In genomic region chr6:131844243-131844841, GRCh38 we compare ENCODE assay signal across 17 cellular contexts. TPM values are rescaled to one million over a fixed set of nuclear protein-coding genes. Genes with fewer than 3 reads are reported as not detected.
A peak's percentile ranks its signal among the peaks of the same experiment; 100 is the strongest.
DNase-seq lines count a peak whose midpoint lies in the region; ATAC-seq and TF ChIP-seq lines count a peak whose summit lies in the region.
"Had no signal": no experiment of that assay in that cellular context is flagged by ENCODE, and none has a peak within 500 bp of the region (broad histone marks: within the 10 kb centered on the region; RNA-seq: fewer than 3 reads in every experiment).

No MANE protein-coding gene starts in this region.

- H3K4me1 ChIP-seq in mammary epithelial cell (ENCODE audit: insufficient read depth, low read length) (no peaks in the 10 kb centered on the region), adipocyte (ENCODE audit: control insufficient read depth, insufficient read depth, low read length) (peaks cover 10% of the 10 kb centered on the region), hepatocyte (ENCODE audit: insufficient read depth) (no peaks in the 10 kb centered on the region)
- H3K4me1 ChIP-seq in CD4-positive, alpha-beta memory T cell (ENCODE audit: insufficient read depth, low read length): no peaks in the 10 kb centered on the region
- H3K4me1 ChIP-seq: colonic mucosa, transverse colon had no signal

- dilution Hi-C loops in mammary epithelial cell (cut with HindIII; ENCODE audit: low sequenced_read_pairs): no loop called here

- CTCF ChIA-PET in MCF 10A (lab: Yijun Ruan, JAX) (interaction anchor here (0.6 to 1.6 kb wide), 6 partner anchors 10 to 318 kb away, joined by 3 to 5 read pairs (median 4); no protein-coding TSS in a partner anchor), mammary epithelial cell (lab: Charles Lee; ENCODE audit: low non-redundant PET) (no interaction called here)
- CTCF ChIA-PET in CD4-positive, alpha-beta memory T cell (lab: Charles Lee; ENCODE audit: partially characterized antibody): interaction anchor here (0.7 kb wide), 1 partner anchor 174 kb away, joined by 3 read pairs; no protein-coding TSS in a partner anchor

- no peak overlapping the region for H3K4me3 Mint-ChIP-seq in MCF 10A (ENCODE audit: unreplicated experiment)
- H3K4me3 Mint-ChIP-seq in activated T-cell treated with anti-CD3 and anti-CD28 coated beads, Interleukin-2, amount 50 U/mL, for 4 hours: no peak overlapping the region
- H3K4me3 Mint-ChIP-seq in CD4-positive, alpha-beta memory T cell: peak overlapping the region in 1 of 8 donors; percentile 4
- H3K4me3 Mint-ChIP-seq: nephron progenitor cell; stimulated activated naive B cell treated with anti-CD40 and anti-IgM and Interleukin-4, amounts not matched to agents 10 μg/mL and 1 μg/mL and 100 μg/mL, for 72 hours had no signal

- 91% methylated on average over 3 of the region's 3 CpGs for WGBS in mammary epithelial cell (ENCODE audit: low coverage, missing lambda C conversion rate)
- WGBS in hepatocyte (ENCODE audit: low lambda C conversion rate, missing lambda C conversion rate): 68% methylated on average over 3 of the region's 3 CpGs

- intact Hi-C loops in MCF 10A (cut with micrococcal nuclease) (no loop called here), mammary epithelial cell (cut with micrococcal nuclease) (no loop called here)
- intact Hi-C loops in CD4-positive, alpha-beta memory T cell (cut with micrococcal nuclease): no loop called here

- H3K36me3 ChIP-seq in mammary epithelial cell (ENCODE audit: insufficient read depth, low read length) (no peaks in the 10 kb centered on the region), adipocyte (ENCODE audit: control insufficient read depth, insufficient read depth, low read length, severe bottlenecking) (no peaks in the 10 kb centered on the region), hepatocyte (replicated peaks; ENCODE audit: insufficient read depth, low read depth) (no peaks in the 10 kb centered on the region)
- no peaks in the 10 kb centered on the region for H3K36me3 ChIP-seq in CD4-positive, alpha-beta memory T cell (ENCODE audit: insufficient read depth, low read length)
- H3K36me3 ChIP-seq: colonic mucosa, transverse colon had no signal

- no peaks in the 10 kb centered on the region for H3K36me3 Mint-ChIP-seq in MCF 10A (ENCODE audit: insufficient read depth, unreplicated experiment)
- no peaks in the 10 kb centered on the region for H3K36me3 Mint-ChIP-seq in activated T-cell treated with anti-CD3 and anti-CD28 coated beads, Interleukin-2, amount 50 U/mL, for 4 hours (ENCODE audit: insufficient read depth)
- no peaks in the 10 kb centered on the region for H3K36me3 Mint-ChIP-seq in CD4-positive, alpha-beta memory T cell
- no peaks in the 10 kb centered on the region for H3K36me3 Mint-ChIP-seq in activated naive CD4-positive, alpha-beta T cell treated with anti-CD3 and anti-CD28 coated beads, Interleukin-2, amount 50 U/mL, for 72 hours

- peaks cover 8% of the 10 kb centered on the region for H3K9me3 Mint-ChIP-seq in MCF 10A (ENCODE audit: unreplicated experiment)
- no peaks in the 10 kb centered on the region for H3K9me3 Mint-ChIP-seq in activated T-cell treated with anti-CD3 and anti-CD28 coated beads, Interleukin-2, amount 50 U/mL, for 4 hours
- no peaks in the 10 kb centered on the region for H3K9me3 Mint-ChIP-seq in CD4-positive, alpha-beta memory T cell
- no peaks in the 10 kb centered on the region for H3K9me3 Mint-ChIP-seq in activated naive CD4-positive, alpha-beta T cell treated with anti-CD3 and anti-CD28 coated beads, Interleukin-2, amount 50 U/mL, for 72 hours
- H3K9me3 Mint-ChIP-seq: nephron progenitor cell; stimulated activated naive B cell treated with anti-CD40 and anti-IgM and Interleukin-4, amounts not matched to agents 10 μg/mL and 1 μg/mL and 100 μg/mL, for 72 hours had no signal

- POLR2A ChIA-PET in MCF 10A (lab: Yijun Ruan, JAX): interaction anchor here (1.1 to 1.2 kb wide), 2 partner anchors 15 to 50 kb away, joined by 4 read pairs; no protein-coding TSS in a partner anchor
- POLR2A ChIA-PET in CD4-positive, alpha-beta memory T cell (lab: Charles Lee; ENCODE audit: partially characterized antibody): interaction anchor here (0.7 kb wide), 1 partner anchor 105 kb away, joined by 3 read pairs; no protein-coding TSS in a partner anchor

- H3K79me2 ChIP-seq in mammary epithelial cell (ENCODE audit: insufficient read depth, low read length) (no peaks in the 10 kb centered on the region), hepatocyte (peaks cover 18% of the 10 kb centered on the region)

- H3K9ac ChIP-seq in mammary epithelial cell (ENCODE audit: insufficient read depth, low read length) (no peak overlapping the region), adipocyte (ENCODE audit: low read length) (no peak overlapping the region)

- H3K27me3 Mint-ChIP-seq in MCF 10A (ENCODE audit: insufficient read depth, unreplicated experiment): no peaks in the 10 kb centered on the region
- peaks cover 10% of the 10 kb centered on the region for H3K27me3 Mint-ChIP-seq in activated T-cell treated with anti-CD3 and anti-CD28 coated beads, Interleukin-2, amount 50 U/mL, for 4 hours (ENCODE audit: low read depth)
- H3K27me3 Mint-ChIP-seq in CD4-positive, alpha-beta memory T cell: peaks cover 14 to 21% of the 10 kb centered on the region in 2 donors

- no TSS peak for BruUV-seq in MCF 10A (replicated peaks; lab: Mats Ljungman, UMichigan)
- BruUV-seq in mammary epithelial cell (replicated peaks; lab: Mats Ljungman, UMichigan): no TSS peak

- no peak for TF ChIP-seq CTCF in MCF 10A (IDR thresholded peaks at IDR 0.05; ENCODE audit: unreplicated experiment)
- no peak for TF ChIP-seq CTCF in mammary epithelial cell (conservative IDR thresholded peaks at IDR 0.05 in 1 of 2, IDR thresholded peaks at IDR 0.05 in 1 of 2; ENCODE audit: extremely low read depth in 1 of 2, insufficient read depth in 1 of 2, low read depth in 1 of 2, low read length in 2 of 2)
- TF ChIP-seq CTCF in hepatocyte (IDR thresholded peaks at IDR 0.05; ENCODE audit: poor library complexity): no peak

- H2AFZ ChIP-seq in mammary epithelial cell (ENCODE audit: low read depth, low read length) (no peak overlapping the region), hepatocyte (no peak overlapping the region)

- H3K9me2 ChIP-seq in hepatocyte (replicated peaks; ENCODE audit: insufficient read depth): no peaks in the 10 kb centered on the region

- H3K27me3 ChIP-seq in mammary epithelial cell (ENCODE audit: insufficient read depth, low read length): peaks cover 2% of the 10 kb centered on the region
- H3K27me3 ChIP-seq in adipocyte (replicated peaks; ENCODE audit: control insufficient read depth, insufficient read depth, low read length): no peaks in the 10 kb centered on the region
- no peaks in the 10 kb centered on the region for H3K27me3 ChIP-seq in hepatocyte
- no peaks in the 10 kb centered on the region for H3K27me3 ChIP-seq in CD4-positive, alpha-beta memory T cell (ENCODE audit: insufficient read depth, low read length)
- H3K27me3 ChIP-seq: colonic mucosa, transverse colon had no signal

- peaks cover 13% of the 10 kb centered on the region for H3K4me1 Mint-ChIP-seq in MCF 10A (ENCODE audit: insufficient read depth, unreplicated experiment)
- H3K4me1 Mint-ChIP-seq in activated T-cell treated with anti-CD3 and anti-CD28 coated beads, Interleukin-2, amount 50 U/mL, for 4 hours (ENCODE audit: low read depth): no peaks in the 10 kb centered on the region
- no peaks in the 10 kb centered on the region for H3K4me1 Mint-ChIP-seq in CD4-positive, alpha-beta memory T cell
- H3K4me1 Mint-ChIP-seq: nephron progenitor cell; stimulated activated naive B cell treated with anti-CD40 and anti-IgM and Interleukin-4, amounts not matched to agents 10 μg/mL and 1 μg/mL and 100 μg/mL, for 72 hours had no signal

- no peak for ATAC-seq in activated T-cell treated with anti-CD3 and anti-CD28 coated beads, Interleukin-2, amount 50 U/mL, for 4 hours
- ATAC-seq in activated naive CD4-positive, alpha-beta T cell treated with anti-CD3 and anti-CD28 coated beads, Interleukin-2, amount 50 U/mL, for 72 hours: no peak
- ATAC-seq: Right ventricle myocardium inferior; stimulated activated naive B cell treated with anti-CD40 and anti-IgM and Interleukin-4, amounts not matched to agents 10 μg/mL and 1 μg/mL and 100 μg/mL, for 72 hours had no signal

- H3K9me3 ChIP-seq in mammary epithelial cell (replicated peaks; ENCODE audit: insufficient read depth, low read length) (no peaks in the 10 kb centered on the region), adipocyte (ENCODE audit: control insufficient read depth, low read length) (no peaks in the 10 kb centered on the region), hepatocyte (ENCODE audit: low read depth) (no peaks in the 10 kb centered on the region)
- H3K9me3 ChIP-seq in CD4-positive, alpha-beta memory T cell (ENCODE audit: control insufficient read depth in 1 of 2, low read length in 2 of 2): no peaks in the 10 kb centered on the region
- H3K9me3 ChIP-seq: colonic mucosa, transverse colon had no signal

- no peak overlapping the region for H3K4me2 ChIP-seq in mammary epithelial cell (ENCODE audit: insufficient read depth, low read depth, low read length)
- peak overlapping the region; percentile 38 for H3K4me2 ChIP-seq in hepatocyte

- H3K27ac ChIP-seq in mammary epithelial cell (ENCODE audit: insufficient read depth, low read depth, low read length) (no peak overlapping the region), hepatocyte (peak overlapping the region; percentile 43)
- no peak overlapping the region for H3K27ac ChIP-seq in CD4-positive, alpha-beta memory T cell (ENCODE audit: low read depth, low read length)
- H3K27ac ChIP-seq: colonic mucosa, transverse colon had no signal

- DNase-seq in MCF 10A (ENCODE audit: unreplicated experiment) (peak; percentile 63), mammary epithelial cell (no peak), adipocyte (ENCODE audit: low read depth) (peak; percentile 50), hepatocyte (ENCODE audit: low spot score) (peak; percentile 61), NCI-H1048 (lab: John Stamatoyannopoulos, UW) (no peak)
- DNase-seq in activated T-cell treated with anti-CD3 and anti-CD28 coated beads, Interleukin-2, amount 50 U/mL, for 4 hours: no peak
- DNase-seq in CD4-positive, alpha-beta memory T cell: no peak
- DNase-seq in activated naive CD4-positive, alpha-beta T cell treated with anti-CD3 and anti-CD28 coated beads, Interleukin-2, amount 50 U/mL, for 72 hours (ENCODE audit: low spot score in 2 of 2): no peak
- DNase-seq: activated effector memory CD4-positive, alpha-beta T cell treated with Interleukin-2 at 50 U/mL for 16 hours; colonic mucosa; NCI-H1436; nephron progenitor cell; stimulated activated CD4-positive, alpha-beta T cell treated with anti-CD3 and anti-CD28 coated beads, Interleukin-15, amount 100 ng/mL, for 24 hours; stimulated activated naive B cell treated with anti-CD40 and anti-IgM and Interleukin-4, amounts not matched to agents 10 μg/mL and 1 μg/mL and 100 μg/mL, for 72 hours; T-helper 2 cell; transverse colon had no signal

- peak overlapping the region; percentile 22 for H3K27ac Mint-ChIP-seq in MCF 10A (ENCODE audit: low read depth, unreplicated experiment)
- H3K27ac Mint-ChIP-seq in CD4-positive, alpha-beta memory T cell: no peak overlapping the region
- H3K27ac Mint-ChIP-seq in activated naive CD4-positive, alpha-beta T cell treated with anti-CD3 and anti-CD28 coated beads, Interleukin-2, amount 50 U/mL, for 72 hours: no peak overlapping the region
- H3K27ac Mint-ChIP-seq: nephron progenitor cell; stimulated activated naive B cell treated with anti-CD40 and anti-IgM and Interleukin-4, amounts not matched to agents 10 μg/mL and 1 μg/mL and 100 μg/mL, for 72 hours had no signal

- H3K4me3 ChIP-seq in mammary epithelial cell (replicated peaks in 1 of 3; ENCODE audit: insufficient read depth in 1 of 3, low read depth in 2 of 3, low read length in 3 of 3) (no peak overlapping the region), adipocyte (ENCODE audit: low read length) (peak overlapping the region; percentile 13), hepatocyte (no peak overlapping the region)
- no peak overlapping the region for H3K4me3 ChIP-seq in CD4-positive, alpha-beta memory T cell (ENCODE audit: low read length in 2 of 2)
- H3K4me3 ChIP-seq: colonic mucosa, transverse colon had no signal

- in situ Hi-C loops in mammary epithelial cell (cut with MboI; ENCODE audit: low sequenced_read_pairs in 2 of 2): no loop called here

- H4K20me1 ChIP-seq in mammary epithelial cell (ENCODE audit: insufficient read depth, low read length): no peaks in the 10 kb centered on the region
- H4K20me1 ChIP-seq in hepatocyte (ENCODE audit: insufficient read depth, poor library complexity, severe bottlenecking): no peaks in the 10 kb centered on the region

RNA-seq across cellular contexts. Expression of gene ENPP1, which starts 36.5 kb away (rescaled TPM):
- total RNA-seq in MCF 10A (2022) (1.4 and 2.8 TPM in 2 replicates), mammary epithelial cell (under 1 TPM; 0.40 to 0.67 TPM), hepatocyte (86.9 and 91.4 TPM in 2 replicates)
- polyA plus RNA-seq in mammary epithelial cell (0.17 TPM), hepatocyte (74.7 and 81.5 TPM in 2 replicates)
- not detected for polyA minus RNA-seq in mammary epithelial cell
- total RNA-seq in activated T-cell treated with anti-CD3 and anti-CD28 coated beads, Interleukin-2, amount 50 U/mL, for 4 hours: under 1 TPM; 0.32 to 0.52 (median 0.51) TPM
- under 1 TPM; 0.11 to 0.52 TPM for total RNA-seq in CD4-positive, alpha-beta memory T cell
- under 1 TPM in 1 of 2 donors, not detected in 1; 0.03 TPM for polyA plus RNA-seq in CD4-positive, alpha-beta memory T cell
- under 1 TPM; 0.35 to 0.36 TPM for total RNA-seq in activated naive CD4-positive, alpha-beta T cell treated with anti-CD3 and anti-CD28 coated beads, Interleukin-2, amount 50 U/mL, for 72 hours

Comparison
In these comparisons a context has a peak if more than half of its experiments do, and no peak if none do; other contexts are left out.
1. DNase-seq: peak in MCF 10A (single experiment), adipocyte (single experiment) and hepatocyte (single experiment); none in mammary epithelial cell (single experiment), activated T-cell treated with anti-CD3 and anti-CD28 coated beads, Interleukin-2, amount 50 U/mL, for 4 hours (single experiment), CD4-positive, alpha-beta memory T cell (0 of 5), activated naive CD4-positive, alpha-beta T cell treated with anti-CD3 and anti-CD28 coated beads, Interleukin-2, amount 50 U/mL, for 72 hours (0 of 2) and NCI-H1048 (single experiment).
2. RNA of gene ENPP1, which starts 36.5 kb away (total RNA-seq): 86.9 to 91.4 TPM in hepatocyte; 1.4 to 2.8 TPM in MCF 10A, 0.40 to 0.67 TPM in mammary epithelial cell, 0.11 to 0.52 TPM in CD4-positive, alpha-beta memory T cell, 0.32 to 0.52 TPM in activated T-cell treated with anti-CD3 and anti-CD28 coated beads, Interleukin-2, amount 50 U/mL, for 4 hours and 0.35 to 0.36 TPM in activated naive CD4-positive, alpha-beta T cell treated with anti-CD3 and anti-CD28 coated beads, Interleukin-2, amount 50 U/mL, for 72 hours; every median in the first group is over 10 times any median in the second.